Comparison of ENCODE assay signal across 31 cellular contexts in the genomic region with DNA sequence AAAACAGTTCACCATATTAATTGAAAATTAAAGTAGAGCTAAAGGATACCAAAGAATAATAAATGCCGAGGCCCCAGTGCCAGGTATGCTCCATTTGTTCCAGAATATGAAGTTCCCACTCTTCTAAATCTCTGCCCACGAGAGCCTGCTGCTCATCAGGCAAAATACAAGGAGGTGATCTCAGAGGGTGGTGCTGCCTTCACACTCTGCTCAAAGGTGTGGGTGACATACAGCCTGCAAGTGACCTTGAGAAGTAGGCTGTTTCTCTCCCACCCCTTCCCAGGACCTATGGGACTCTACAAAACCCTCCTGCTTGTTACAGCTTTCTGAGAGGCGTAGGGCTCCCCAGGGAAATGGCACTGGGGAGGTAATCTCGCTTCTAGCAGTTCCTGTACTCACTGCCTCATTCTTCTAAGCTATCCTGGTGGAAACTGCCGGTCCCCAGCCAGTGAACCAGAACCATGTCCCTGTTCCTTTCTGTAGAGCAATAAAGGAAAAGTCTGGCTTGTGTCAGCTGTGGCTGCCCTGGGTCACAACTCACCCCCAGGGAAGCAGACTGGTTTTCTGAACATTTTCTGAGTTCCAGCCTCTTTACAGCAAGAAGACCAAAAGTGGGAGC. TPM values are rescaled to one million over a fixed set of nuclear protein-coding genes. Genes with fewer than 3 reads are reported as not detected.
DNase-seq lines count a peak whose midpoint lies in the region; ATAC-seq and TF ChIP-seq lines count a peak whose summit lies in the region.
"Had no signal": no experiment of that assay in that cellular context is flagged by ENCODE, and none has a peak within 500 bp of the region (broad histone marks: within the 10 kb centered on the region; RNA-seq: fewer than 3 reads in every experiment).

No MANE protein-coding gene starts in this region.

- H3K4me2 ChIP-seq in mesenchymal stem cell (ENCODE audit: low read length, poor library complexity, severe bottlenecking), result no peak overlapping the region
- H3K4me2 ChIP-seq: PC-9 had no signal

- H2AK5ac ChIP-seq in mesenchymal stem cell (ENCODE audit: low read length, severe bottlenecking), result peak overlapping the region; percentile 30

- H3K23ac ChIP-seq in mesenchymal stem cell (ENCODE audit: low read length in 2 of 2), result no peak overlapping the region

- peaks cover 13% of the 10 kb centered on the region for H3K4me1 ChIP-seq in left ventricle myocardium inferior
- H3K4me1 ChIP-seq in mesenchymal stem cell (ENCODE audit: control insufficient read depth, insufficient read depth, low read depth, low read length), result peaks cover 8% of the 10 kb centered on the region
- no peaks in the 10 kb centered on the region for H3K4me1 ChIP-seq in suprapubic skin
- H3K4me1 ChIP-seq: adrenal gland, uterus had no signal

- H2BK5ac ChIP-seq in mesenchymal stem cell (ENCODE audit: low read depth, low read length, poor library complexity, severe bottlenecking), result no peak overlapping the region

- H2BK15ac ChIP-seq in mesenchymal stem cell (ENCODE audit: low read depth, poor library complexity, severe bottlenecking), result no peak overlapping the region

- H3K79me1 ChIP-seq in mesenchymal stem cell (replicated peaks; ENCODE audit: low read length, poor library complexity, severe bottlenecking), result no peaks in the 10 kb centered on the region

- 13% methylated on average over 5 of the region's 5 CpGs for WGBS in mesenchymal stem cell
- WGBS in suprapubic skin, result 92% methylated on average over 2 of the region's 5 CpGs

- H3K14ac ChIP-seq in mesenchymal stem cell (ENCODE audit: low read length in 2 of 2), result no peak overlapping the region

- H3K9ac ChIP-seq in mesenchymal stem cell (ENCODE audit: low read length), result no peak overlapping the region

- DNase-seq in Right ventricle myocardium superior (no peak), left ventricle myocardium inferior (no peak), SK-N-DZ (ENCODE audit: low spot score) (peak; percentile 74), mesenchymal stem cell (no peak), suprapubic skin (ENCODE audit: low spot score in 2 of 2) (no peak)
- no peak for DNase-seq in activated CD4-positive, alpha-beta T cell treated with anti-CD3 and anti-CD28 coated beads for 4 hours
- DNase-seq: activated CD4-positive, alpha-beta T cell treated with anti-CD3 and anti-CD28 coated beads, Interleukin-2, amount 50 U/mL, for 4 hours; activated CD4-positive, CD25-positive, alpha-beta regulatory T cell; activated naive CD4-positive, alpha-beta T cell treated with anti-CD3 and anti-CD28 coated beads for 36 hours; CD4-positive, alpha-beta memory T cell; effector CD8-positive, alpha-beta T cell; erythroblast; H9; mesendoderm; NCI-H1105 treated with DMSO at 0.1 percent for 48 hours; NCI-H2029 treated with DMSO at 0.1 percent for 48 hours; NCI-H446 treated with DMSO at 0.1 percent for 48 hours; NK-92 treated with Interleukin-12 subunit alpha and Interleukin-12 subunit beta, amount 100 ng/mL, for 24 hours; PC-9; stimulated activated CD4-positive, alpha-beta T cell treated with anti-CD3 and anti-CD28 coated beads, Interleukin-15, amount 100 ng/mL, for 24 hours; stimulated activated naive CD4-positive, alpha-beta T cell treated with Interleukin-2 at 50 U/mL for 16 hours; T-helper 1 cell; testis; uterus had no signal

- TF ChIP-seq CTCF in left ventricle myocardium inferior (IDR thresholded peaks at IDR 0.05; ENCODE audit: borderline replicate concordance), result no peak
- no peak for TF ChIP-seq CTCF in suprapubic skin (IDR thresholded peaks at IDR 0.05)

- H2BK120ac ChIP-seq in mesenchymal stem cell (ENCODE audit: low read depth, low read length), result no peak overlapping the region

- no peak overlapping the region for H2AFZ ChIP-seq in mesenchymal stem cell (ENCODE audit: low read depth, low read length)
- H2AFZ ChIP-seq: PC-9 had no signal

- H3K4me3 ChIP-seq in left ventricle myocardium inferior, result no peak overlapping the region
- H3K4me3 ChIP-seq in mesenchymal stem cell (ENCODE audit: insufficient read depth in 1 of 2, low read depth in 1 of 2, low read length in 2 of 2), result no peak overlapping the region
- no peak overlapping the region for H3K4me3 ChIP-seq in suprapubic skin
- H3K4me3 ChIP-seq: adrenal gland, K562, PC-9, testis, uterus had no signal

- no peaks in the 10 kb centered on the region for H3K27me3 ChIP-seq in left ventricle myocardium inferior (ENCODE audit: low read depth)
- peaks cover 0 to 12% of the 10 kb centered on the region in 2 experiments for H3K27me3 ChIP-seq in mesenchymal stem cell (ENCODE audit: control insufficient read depth in 1 of 2, insufficient read depth in 1 of 2, low read length in 2 of 2)
- no peaks in the 10 kb centered on the region for H3K27me3 ChIP-seq in suprapubic skin
- H3K27me3 ChIP-seq: adrenal gland, neutrophil, testis, uterus had no signal

- no peak overlapping the region for H4K91ac ChIP-seq in mesenchymal stem cell (ENCODE audit: low read length)

- H3K27ac ChIP-seq in left ventricle myocardium inferior (replicated peaks) (no peak overlapping the region), mesenchymal stem cell (ENCODE audit: low read length, poor library complexity, severe bottlenecking) (no peak overlapping the region), suprapubic skin (no peak overlapping the region)
- H3K27ac ChIP-seq: neutrophil, PC-9, testis, uterus had no signal

- no peak overlapping the region for H3K4ac ChIP-seq in mesenchymal stem cell (ENCODE audit: low read depth in 1 of 2, low read length in 2 of 2)

- intact Hi-C loops in Right ventricle myocardium superior (cut with DNase I) (no loop called here), left ventricle myocardium inferior (cut with micrococcal nuclease) (no loop called here)

- TF ChIP-seq POLR2A in suprapubic skin (IDR thresholded peaks at IDR 0.05), result no peak

- TF ChIP-seq EP300 in suprapubic skin (IDR thresholded peaks at IDR 0.05), result no peak

- ATAC-seq in Right ventricle myocardium superior (ENCODE audit: poor library complexity) (peak; percentile 30), GM18858 (IDR thresholded peaks at IDR 0.05; ENCODE audit: unreplicated experiment) (no peak), GM18907 (IDR thresholded peaks at IDR 0.05; ENCODE audit: unreplicated experiment) (no peak)
- ATAC-seq: K562 had no signal

- no peaks in the 10 kb centered on the region for H3K9me3 ChIP-seq in left ventricle myocardium inferior (replicated peaks)
- no peaks in the 10 kb centered on the region for H3K9me3 ChIP-seq in mesenchymal stem cell (ENCODE audit: control insufficient read depth, low read length)
- no peaks in the 10 kb centered on the region for H3K9me3 ChIP-seq in suprapubic skin
- H3K9me3 ChIP-seq: adrenal gland, neutrophil, testis, uterus had no signal

- H4K8ac ChIP-seq in mesenchymal stem cell (ENCODE audit: low read length), result no peak overlapping the region

- H3K36me3 ChIP-seq in left ventricle myocardium inferior, result no peaks in the 10 kb centered on the region
- no peaks in the 10 kb centered on the region for H3K36me3 ChIP-seq in mesenchymal stem cell (ENCODE audit: control insufficient read depth in 1 of 2, insufficient read depth in 2 of 2, low read depth in 1 of 2, low read length in 2 of 2)
- no peaks in the 10 kb centered on the region for H3K36me3 ChIP-seq in suprapubic skin
- H3K36me3 ChIP-seq: adrenal gland, neutrophil, uterus had no signal

- no peak overlapping the region for H3K18ac ChIP-seq in mesenchymal stem cell (ENCODE audit: low read depth in 1 of 2, low read length in 2 of 2)

- H2BK12ac ChIP-seq in mesenchymal stem cell (ENCODE audit: low read length in 2 of 2), result no peak overlapping the region

RNA-seq across cellular contexts. Expression of a gene that starts 26.9 kb away (rescaled TPM):
- total RNA-seq in Right ventricle myocardium superior (25.1 TPM), left ventricle myocardium inferior (45.6 TPM), suprapubic skin (10 to 100 TPM in 3 of 4 donors, 1 to 10 TPM in 1; 7.2 to 23.6 (median 14.4) TPM)
- not detected in 2 replicates for polyA plus RNA-seq in SK-N-DZ (2014; cell fraction: cytosol; rRNA removed)
- polyA plus RNA-seq in SK-N-DZ (2014; cell fraction: nucleus; rRNA removed), result not detected in 2 replicates
- not detected for polyA plus RNA-seq in mesenchymal stem cell (2013, experiment 1 of 2)
- not detected for polyA plus RNA-seq in mesenchymal stem cell (2013, experiment 2 of 2)
- total RNA-seq: activated naive CD4-positive, alpha-beta T cell treated with anti-CD3 and anti-CD28 coated beads for 36 hours; CD4-positive, alpha-beta memory T cell; H9; HT1080; K562; PC-9; progenitor cell of endocrine pancreas had no signal
- polyA plus RNA-seq: CD4-positive, alpha-beta memory T cell; K562 had no signal
